Comparison of ENCODE assay signal across 20 cellular contexts in genomic region chr11:128511712-128512111, GRCh38.
DNase-seq lines count a peak whose midpoint lies in the region; ATAC-seq and TF ChIP-seq lines count a peak whose summit lies in the region.
"Had no signal": no experiment of that assay in that cellular context is flagged by ENCODE, and none has a peak within 500 bp of the region (broad histone marks: within the 10 kb centered on the region; RNA-seq: fewer than 3 reads in every experiment).

No MANE protein-coding gene starts in this region.

- no peak overlapping the region for H2BK12ac ChIP-seq in H9 (ENCODE audit: insufficient read length, low read depth, low read length)

- peak overlapping the region; percentile 43; the same call in 1 of the 2 replicates for H3K27ac ChIP-seq in SU-DHL-6 (ENCODE audit: low read depth, low read length)
- no peak overlapping the region for H3K27ac ChIP-seq in H9 (ENCODE audit: insufficient read length, low read depth, low read length)
- H3K27ac ChIP-seq: HL-60, pancreas, SJSA1 had no signal

- H3K79me1 ChIP-seq in H9 (ENCODE audit: insufficient read depth, low read depth, low read length, poor library complexity, severe bottlenecking) = no peaks in the 10 kb centered on the region

- no peak overlapping the region for H4K5ac ChIP-seq in H9 (ENCODE audit: insufficient read length, low read depth, low read length)

- H4K8ac ChIP-seq in H9 (replicated peaks; ENCODE audit: insufficient read length, low read depth, low read length) = no peak overlapping the region

- DNase-seq in activated CD8-positive, alpha-beta memory T cell treated with anti-CD3 and anti-CD28 coated beads, Interleukin-2, amount 10 ng/mL, durations not matched to agents 7 days and 5 days = no peak
- DNase-seq in activated CD8-positive, alpha-beta memory T cell treated with anti-CD3 and anti-CD28 coated beads for 24 hours = no peak
- no peak for DNase-seq in effector memory CD8-positive, alpha-beta T cell
- no peak for DNase-seq in stimulated activated naive B cell treated with anti-CD40 and anti-IgM and Interleukin-4, amounts not matched to agents 10 μg/mL and 1 μg/mL and 100 μg/mL, for 72 hours
- DNase-seq in H9 (no peak), NCI-H82 treated with DMSO at 0.1 percent for 48 hours (lab: John Stamatoyannopoulos, UW; ENCODE audit: unreplicated experiment) (no peak), MV-4-11 (lab: John Stamatoyannopoulos, UW) (no peak)
- DNase-seq: anterior cingulate cortex; COR-L47; GDM1; Kasumi-1; kidney glomerular epithelial cell; NCI-H345; pancreas; stimulated activated CD4-positive, alpha-beta T cell treated with anti-CD3 and anti-CD28 coated beads, Interleukin-12 subunit alpha, Interleukin-12 subunit beta, amount 100 ng/mL, for 4 hours; substantia nigra had no signal

- H3K36me3 Mint-ChIP-seq in activated CD8-positive, alpha-beta memory T cell treated with anti-CD3 and anti-CD28 coated beads, Interleukin-2, amount 10 ng/mL, durations not matched to agents 7 days and 5 days = peaks cover 89% of the 10 kb centered on the region
- H3K36me3 Mint-ChIP-seq in effector memory CD8-positive, alpha-beta T cell (ENCODE audit: insufficient read depth) = peaks cover 96% of the 10 kb centered on the region
- peaks cover 41 to 55% of the 10 kb centered on the region in 2 donors for H3K36me3 Mint-ChIP-seq in stimulated activated naive B cell treated with anti-CD40 and anti-IgM and Interleukin-4, amounts not matched to agents 10 μg/mL and 1 μg/mL and 100 μg/mL, for 72 hours
- H3K36me3 Mint-ChIP-seq in H9 (ENCODE audit: insufficient read depth in 1 of 3, low read depth in 3 of 3) = no peaks in the 10 kb centered on the region

- H3K9me3 Mint-ChIP-seq in activated CD8-positive, alpha-beta memory T cell treated with anti-CD3 and anti-CD28 coated beads, Interleukin-2, amount 10 ng/mL, durations not matched to agents 7 days and 5 days (ENCODE audit: low read depth) = no peaks in the 10 kb centered on the region
- no peaks in the 10 kb centered on the region for H3K9me3 Mint-ChIP-seq in effector memory CD8-positive, alpha-beta T cell
- H3K9me3 Mint-ChIP-seq in stimulated activated naive B cell treated with anti-CD40 and anti-IgM and Interleukin-4, amounts not matched to agents 10 μg/mL and 1 μg/mL and 100 μg/mL, for 72 hours = no peaks in the 10 kb centered on the region
- no peaks in the 10 kb centered on the region for H3K9me3 Mint-ChIP-seq in H9

- H3K4ac ChIP-seq in H9 (ENCODE audit: low read depth, low read length) = no peak overlapping the region

- H3K36me3 ChIP-seq in SU-DHL-6 (ENCODE audit: low read length) = peaks cover 9% of the 10 kb centered on the region; the same call in 1 of the 2 replicates
- H3K36me3 ChIP-seq: pancreas had no signal

- H3K4me2 ChIP-seq in SU-DHL-6 (ENCODE audit: low read depth, low read length, poor library complexity, severe bottlenecking) (peak overlapping the region; percentile 96), H9 (ENCODE audit: insufficient read depth, insufficient read length, low read length) (no peak overlapping the region)

- peaks cover 95% of the 10 kb centered on the region for H3K4me1 Mint-ChIP-seq in activated CD8-positive, alpha-beta memory T cell treated with anti-CD3 and anti-CD28 coated beads, Interleukin-2, amount 10 ng/mL, durations not matched to agents 7 days and 5 days
- peaks cover 76 to 97% of the 10 kb centered on the region in 2 donors for H3K4me1 Mint-ChIP-seq in effector memory CD8-positive, alpha-beta T cell (ENCODE audit: low read depth in 2 of 2)
- H3K4me1 Mint-ChIP-seq in stimulated activated naive B cell treated with anti-CD40 and anti-IgM and Interleukin-4, amounts not matched to agents 10 μg/mL and 1 μg/mL and 100 μg/mL, for 72 hours = peaks cover 63 to 94% of the 10 kb centered on the region in 2 donors
- peaks cover 20% of the 10 kb centered on the region in 2 experiments for H3K4me1 Mint-ChIP-seq in H9

- H2BK15ac ChIP-seq in H9 (ENCODE audit: low read depth, low read length) = no peak overlapping the region

- peaks cover 4% of the 10 kb centered on the region; the same call in 1 of the 2 replicates for H3K4me1 ChIP-seq in H9 (ENCODE audit: insufficient read depth, low read length)

- H3K23ac ChIP-seq in H9 (ENCODE audit: insufficient read length, low read depth, low read length) = no peak overlapping the region

- H3K27me3 Mint-ChIP-seq in activated CD8-positive, alpha-beta memory T cell treated with anti-CD3 and anti-CD28 coated beads, Interleukin-2, amount 10 ng/mL, durations not matched to agents 7 days and 5 days = no peaks in the 10 kb centered on the region
- H3K27me3 Mint-ChIP-seq in effector memory CD8-positive, alpha-beta T cell = no peaks in the 10 kb centered on the region
- no peaks in the 10 kb centered on the region for H3K27me3 Mint-ChIP-seq in stimulated activated naive B cell treated with anti-CD40 and anti-IgM and Interleukin-4, amounts not matched to agents 10 μg/mL and 1 μg/mL and 100 μg/mL, for 72 hours
- H3K27me3 Mint-ChIP-seq in H9 (ENCODE audit: low read depth) = no peaks in the 10 kb centered on the region

- no peak for ATAC-seq in activated CD8-positive, alpha-beta memory T cell treated with anti-CD3 and anti-CD28 coated beads, Interleukin-2, amount 10 ng/mL, durations not matched to agents 7 days and 5 days
- ATAC-seq in effector memory CD8-positive, alpha-beta T cell (replicated peaks) = no peak
- no peak for ATAC-seq in stimulated activated naive B cell treated with anti-CD40 and anti-IgM and Interleukin-4, amounts not matched to agents 10 μg/mL and 1 μg/mL and 100 μg/mL, for 72 hours (replicated peaks)
- ATAC-seq: esophagus mucosa, pancreas had no signal

- peak overlapping the region; percentile 99 for H3K27ac Mint-ChIP-seq in activated CD8-positive, alpha-beta memory T cell treated with anti-CD3 and anti-CD28 coated beads, Interleukin-2, amount 10 ng/mL, durations not matched to agents 7 days and 5 days
- H3K27ac Mint-ChIP-seq in effector memory CD8-positive, alpha-beta T cell = peak overlapping the region; percentile 97
- peak overlapping the region; percentile 25 for H3K27ac Mint-ChIP-seq in stimulated activated naive B cell treated with anti-CD40 and anti-IgM and Interleukin-4, amounts not matched to agents 10 μg/mL and 1 μg/mL and 100 μg/mL, for 72 hours
- H3K27ac Mint-ChIP-seq in H9 = no peak overlapping the region

- H3K9ac ChIP-seq in SU-DHL-6 (ENCODE audit: low read length) (peak overlapping the region; percentile 23; the same call in 1 of the 2 replicates), H9 (ENCODE audit: extremely low read depth, insufficient read length, low read length) (no peak overlapping the region)

- H3K9me2 ChIP-seq in SU-DHL-6 (replicated peaks; ENCODE audit: insufficient read depth, low read length) = no peaks in the 10 kb centered on the region

- H4K20me1 ChIP-seq in SU-DHL-6 (ENCODE audit: low read depth, low read length) (peaks cover 26% of the 10 kb centered on the region), H9 (ENCODE audit: control insufficient read depth, insufficient read depth, insufficient read length) (no peaks in the 10 kb centered on the region)

- no peak overlapping the region for H2AK5ac ChIP-seq in H9 (ENCODE audit: insufficient read length, low read length)

- peaks cover 100% of the 10 kb centered on the region for H3K79me2 ChIP-seq in SU-DHL-6 (ENCODE audit: insufficient read depth, low read length)
- H3K79me2 ChIP-seq in H9 (ENCODE audit: insufficient read depth, low read length) = peaks cover under 1% of the 10 kb centered on the region; the same call in 1 of the 2 replicates

- H4K91ac ChIP-seq in H9 (ENCODE audit: insufficient read length, low read depth, low read length) = no peak overlapping the region

- H2AFZ ChIP-seq in SU-DHL-6 (ENCODE audit: low read depth, low read length, severe bottlenecking) (no peak overlapping the region), H9 (ENCODE audit: low read length) (no peak overlapping the region)

- H2BK120ac ChIP-seq in H9 (ENCODE audit: low read depth, low read length, poor library complexity, severe bottlenecking) = no peak overlapping the region

- TF ChIP-seq CTCF in SU-DHL-6 (IDR thresholded peaks at IDR 0.05; ENCODE audit: insufficient read depth, low read length, poor library complexity, severe bottlenecking) (no peak), H9 (conservative IDR thresholded peaks at IDR 0.05) (no peak)

- H3K4me3 Mint-ChIP-seq in activated CD8-positive, alpha-beta memory T cell treated with anti-CD3 and anti-CD28 coated beads, Interleukin-2, amount 10 ng/mL, durations not matched to agents 7 days and 5 days = peak overlapping the region; percentile 99
- H3K4me3 Mint-ChIP-seq in effector memory CD8-positive, alpha-beta T cell = peak overlapping the region; percentile 96
- H3K4me3 Mint-ChIP-seq in stimulated activated naive B cell treated with anti-CD40 and anti-IgM and Interleukin-4, amounts not matched to agents 10 μg/mL and 1 μg/mL and 100 μg/mL, for 72 hours = no peak overlapping the region
- no peak overlapping the region for H3K4me3 Mint-ChIP-seq in H9

- CTCF ChIA-PET in activated CD8-positive, alpha-beta memory T cell treated with anti-CD3 and anti-CD28 coated beads, Interleukin-2, amount 10 ng/mL, durations not matched to agents 7 days and 5 days (lab: Charles Lee) = interaction anchor here (0.8 to 5.4 kb wide), 20 partner anchors 9 to 340 kb away, joined by 3 to 34 read pairs (median 5); no protein-coding TSS in a partner anchor

- H3T11ph ChIP-seq in H9 (ENCODE audit: low read length) = no peak overlapping the region

- no peak overlapping the region for H2BK20ac ChIP-seq in H9 (ENCODE audit: low read depth, low read length, poor library complexity, severe bottlenecking)

- peaks cover 22% of the 10 kb centered on the region for H3F3A ChIP-seq in SU-DHL-6 (ENCODE audit: insufficient read depth)

- no peak overlapping the region for H3K14ac ChIP-seq in H9 (ENCODE audit: insufficient read depth, low read length)

- no peak overlapping the region for H3K56ac ChIP-seq in H9 (ENCODE audit: insufficient read length, low read depth, low read length)

- no peak overlapping the region for H3K18ac ChIP-seq in H9 (ENCODE audit: insufficient read length, low read depth, low read length)

- no peaks in the 10 kb centered on the region for H3K27me3 ChIP-seq in SU-DHL-6 (ENCODE audit: low read length)
- no peaks in the 10 kb centered on the region for H3K27me3 ChIP-seq in H9 (ENCODE audit: insufficient read depth, low read length)
- H3K27me3 ChIP-seq: pancreas, SJSA1 had no signal

- H3K9me3 ChIP-seq in SU-DHL-6 (ENCODE audit: insufficient read depth, low read length) (no peaks in the 10 kb centered on the region), H9 (ENCODE audit: control insufficient read depth, low read depth, low read length) (no peaks in the 10 kb centered on the region)
- H3K9me3 ChIP-seq: pancreas, SJSA1 had no signal

- no peak overlapping the region for H3K4me3 ChIP-seq in SU-DHL-6 (ENCODE audit: insufficient read depth, low read length, poor library complexity, severe bottlenecking)
- H3K4me3 ChIP-seq: pancreas, SJSA1 had no signal

- H2BK5ac ChIP-seq in H9 (ENCODE audit: insufficient read length, low read length) = no peak overlapping the region

- H3K23me2 ChIP-seq in H9 (ENCODE audit: insufficient read length, low read depth, low read length, poor library complexity, severe bottlenecking) = no peaks in the 10 kb centered on the region

- WGBS in H9 (ENCODE audit: extremely low coverage, insufficient read length, low lambda C conversion rate) = no CpG with 5 or more reads among the region's 4 CpGs

Comparison
In these comparisons a context has a peak if more than half of its experiments do, and no peak if none do; other contexts are left out.
1. H3K27ac Mint-ChIP-seq: peak in activated CD8-positive, alpha-beta memory T cell treated with anti-CD3 and anti-CD28 coated beads, Interleukin-2, amount 10 ng/mL, durations not matched to agents 7 days and 5 days (single experiment), effector memory CD8-positive, alpha-beta T cell (2 of 2) and stimulated activated naive B cell treated with anti-CD40 and anti-IgM and Interleukin-4, amounts not matched to agents 10 μg/mL and 1 μg/mL and 100 μg/mL, for 72 hours (single experiment); none in H9 (0 of 3).
2. H3K4me3 Mint-ChIP-seq: peak in activated CD8-positive, alpha-beta memory T cell treated with anti-CD3 and anti-CD28 coated beads, Interleukin-2, amount 10 ng/mL, durations not matched to agents 7 days and 5 days (single experiment) and effector memory CD8-positive, alpha-beta T cell (2 of 2); none in stimulated activated naive B cell treated with anti-CD40 and anti-IgM and Interleukin-4, amounts not matched to agents 10 μg/mL and 1 μg/mL and 100 μg/mL, for 72 hours (0 of 2) and H9 (0 of 2).